3 cellular contexts compared by ENCODE assay signal in the genomic region with DNA sequence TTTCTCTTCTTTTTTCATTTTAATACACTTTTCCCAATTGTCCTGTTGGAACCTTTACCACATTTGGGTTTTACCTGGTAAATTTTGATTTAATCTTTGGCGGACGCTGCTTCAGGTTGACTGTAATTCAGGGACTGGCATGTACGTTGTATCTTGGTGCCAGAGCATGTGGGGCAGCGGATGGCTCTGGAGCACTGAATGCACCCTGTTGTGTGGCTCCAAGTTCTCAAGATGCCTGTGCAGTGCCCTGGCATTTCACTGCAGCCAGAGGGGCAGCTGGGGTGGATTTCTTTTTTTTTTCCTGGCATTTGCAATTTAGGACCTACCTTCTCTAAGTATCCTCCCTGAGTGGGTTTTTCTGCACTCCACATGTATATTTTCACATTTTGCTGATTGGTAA.
"Had no signal": no experiment of that assay in that cellular context is flagged by ENCODE, and none has a peak within 500 bp of the region (broad histone marks: within the 10 kb centered on the region; RNA-seq: fewer than 3 reads in every experiment).

No MANE protein-coding gene starts in this region.

- H3K4me3 ChIP-seq: GM12878 had no signal

- DNase-seq: GDM1, GF-D8 had no signal

- ATAC-seq: GM12878 had no signal
